In the genomic region with DNA sequence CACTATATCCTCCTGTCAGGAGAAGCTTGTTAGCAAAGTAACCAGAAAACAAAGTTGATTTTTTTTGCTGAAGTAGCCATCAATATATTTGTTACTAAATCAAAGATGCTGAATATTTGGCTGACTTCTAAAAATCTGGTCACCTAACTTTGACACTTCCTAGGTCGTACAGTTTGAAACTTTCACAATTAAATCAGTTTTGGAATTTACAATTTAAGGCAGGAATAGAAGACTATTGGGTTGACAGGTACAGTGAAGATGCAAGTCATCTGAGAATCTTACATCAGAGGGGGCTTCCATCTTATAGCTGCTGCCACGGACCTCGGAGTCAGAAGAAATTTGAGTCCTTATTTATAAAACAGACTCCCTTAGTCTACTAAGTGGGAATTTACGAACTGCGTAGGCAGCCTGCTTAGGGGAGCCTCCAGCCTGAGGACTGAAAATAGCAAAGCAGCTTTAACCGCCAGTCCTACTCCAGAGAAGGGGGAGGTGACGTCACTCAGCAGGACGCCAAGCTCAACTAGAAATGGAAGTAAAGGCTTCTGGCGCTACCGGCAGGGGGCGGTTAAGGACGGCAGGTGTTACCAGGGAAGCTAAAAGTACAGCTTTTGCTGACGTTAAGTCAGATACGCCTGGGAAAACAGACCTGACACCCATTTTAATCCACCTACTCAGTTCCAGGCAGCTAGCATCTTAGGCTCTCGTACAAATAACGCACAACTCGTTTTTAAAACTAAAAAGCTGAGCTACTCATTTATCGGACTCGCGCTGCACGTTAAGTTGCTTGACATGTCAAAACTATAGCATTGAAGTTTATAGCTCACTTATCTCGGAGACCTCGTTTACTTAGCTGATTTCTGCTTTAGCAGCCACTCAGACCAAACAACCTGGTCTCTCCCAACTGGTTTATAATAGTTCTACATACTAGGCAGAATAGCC, we compare ENCODE assay signal across 1 cellular context.
TF ChIP-seq lines count a peak whose summit lies in the region.

No MANE protein-coding gene starts in this region.

TF ChIP-seq in K562, 482 proteins besides CTCF, POLR2A, EP300 and RAD21 (continued from another document and continues in another):
- TF ChIP-seq, protein P1, sequence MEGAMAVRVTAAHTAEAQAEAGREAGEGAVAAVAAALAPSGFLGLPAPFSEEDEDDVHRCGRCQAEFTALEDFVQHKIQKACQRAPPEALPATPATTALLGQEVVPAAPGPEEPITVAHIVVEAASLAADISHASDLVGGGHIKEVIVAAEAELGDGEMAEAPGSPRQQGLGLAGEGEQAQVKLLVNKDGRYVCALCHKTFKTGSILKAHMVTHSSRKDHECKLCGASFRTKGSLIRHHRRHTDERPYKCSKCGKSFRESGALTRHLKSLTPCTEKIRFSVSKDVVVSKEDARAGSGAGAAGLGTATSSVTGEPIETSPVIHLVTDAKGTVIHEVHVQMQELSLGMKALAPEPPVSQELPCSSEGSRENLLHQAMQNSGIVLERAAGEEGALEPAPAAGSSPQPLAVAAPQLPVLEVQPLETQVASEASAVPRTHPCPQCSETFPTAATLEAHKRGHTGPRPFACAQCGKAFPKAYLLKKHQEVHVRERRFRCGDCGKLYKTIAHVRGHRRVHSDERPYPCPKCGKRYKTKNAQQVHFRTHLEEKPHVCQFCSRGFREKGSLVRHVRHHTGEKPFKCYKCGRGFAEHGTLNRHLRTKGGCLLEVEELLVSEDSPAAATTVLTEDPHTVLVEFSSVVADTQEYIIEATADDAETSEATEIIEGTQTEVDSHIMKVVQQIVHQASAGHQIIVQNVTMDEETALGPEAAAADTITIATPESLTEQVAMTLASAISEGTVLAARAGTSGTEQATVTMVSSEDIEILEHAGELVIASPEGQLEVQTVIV (CRISPR knock-in tag; IDR thresholded peaks at IDR 0.05; ENCODE audit: borderline replicate concordance) = no peak; the same call in 1 of the 2 replicates
- TF ChIP-seq, protein P2, sequence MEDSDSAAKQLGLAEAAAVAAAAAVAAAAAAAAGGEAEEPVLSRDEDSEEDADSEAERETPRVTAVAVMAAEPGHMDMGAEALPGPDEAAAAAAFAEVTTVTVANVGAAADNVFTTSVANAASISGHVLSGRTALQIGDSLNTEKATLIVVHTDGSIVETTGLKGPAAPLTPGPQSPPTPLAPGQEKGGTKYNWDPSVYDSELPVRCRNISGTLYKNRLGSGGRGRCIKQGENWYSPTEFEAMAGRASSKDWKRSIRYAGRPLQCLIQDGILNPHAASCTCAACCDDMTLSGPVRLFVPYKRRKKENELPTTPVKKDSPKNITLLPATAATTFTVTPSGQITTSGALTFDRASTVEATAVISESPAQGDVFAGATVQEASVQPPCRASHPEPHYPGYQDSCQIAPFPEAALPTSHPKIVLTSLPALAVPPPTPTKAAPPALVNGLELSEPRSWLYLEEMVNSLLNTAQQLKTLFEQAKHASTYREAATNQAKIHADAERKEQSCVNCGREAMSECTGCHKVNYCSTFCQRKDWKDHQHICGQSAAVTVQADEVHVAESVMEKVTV (CRISPR knock-in tag; IDR thresholded peaks at IDR 0.05) = peak; percentile 45; the same call in 1 of the 2 replicates
- TF ChIP-seq ZNF583 (CRISPR knock-in tag; IDR thresholded peaks at IDR 0.05) (no peak; the same call in 1 of the 2 replicates), SIX5 (IDR thresholded peaks at IDR 0.05; ENCODE audit: borderline replicate concordance in 1 of 2, insufficient read depth in 1 of 2, low read depth in 1 of 2, low read length in 2 of 2) (no peak), FIP1L1 (IDR thresholded peaks at IDR 0.05; ENCODE audit: low read depth, low read length, poor library complexity, severe bottlenecking) (peak; percentile 40), LARP7 (IDR thresholded peaks at IDR 0.05) (0 out of 2 replicates have a peak, but pooled peaks have one; percentile 78), CHD4 (IDR thresholded peaks at IDR 0.05; ENCODE audit: insufficient read depth, insufficient replicate concordance, low read depth, low read length, poor library complexity, severe bottlenecking) (no peak), STAT5A (IDR thresholded peaks at IDR 0.05; ENCODE audit: borderline replicate concordance, low read length) (no peak), MCM7 (IDR thresholded peaks at IDR 0.05) (no peak), RBM14 (IDR thresholded peaks at IDR 0.05; ENCODE audit: borderline replicate concordance, insufficient read depth, low read depth, low read length) (no peak), RBM22 (IDR thresholded peaks at IDR 0.05; ENCODE audit: low read depth, low read length, poor library complexity, severe bottlenecking) (no peak), ILK (tag; IDR thresholded peaks at IDR 0.05; ENCODE audit: borderline replicate concordance, low read depth) (no peak), SRSF1 (IDR thresholded peaks at IDR 0.05; ENCODE audit: low read depth, low read length) (no peak), ZNF76 (CRISPR knock-in tag; IDR thresholded peaks at IDR 0.05; ENCODE audit: borderline replicate concordance) (0 out of 2 replicates have a peak, but pooled peaks have one; percentile 12), SUPT5H (IDR thresholded peaks at IDR 0.05) (no peak; the same call in none of the 2 replicates), NCOA1 (IDR thresholded peaks at IDR 0.05; ENCODE audit: low read depth) (no peak), BRCA1 (IDR thresholded peaks at IDR 0.05) (no peak), BRCA1 (CRISPR knock-in tag; IDR thresholded peaks at IDR 0.05) (no peak), RBM25 (IDR thresholded peaks at IDR 0.05; ENCODE audit: low read depth, low read length, severe bottlenecking) (no peak), NRF1 (conservative IDR thresholded peaks at IDR 0.05 in 1 of 2, IDR thresholded peaks at IDR 0.05 in 1 of 2) (peak in 1 of 2 experiments; percentile 51; a peak in 3 of 4 replicates), NFIC (IDR thresholded peaks at IDR 0.05) (peak; percentile 33; the same call in 1 of the 2 replicates), ZSCAN32 (CRISPR knock-in tag; IDR thresholded peaks at IDR 0.05) (peak; percentile 62), ETS2 (tag; IDR thresholded peaks at IDR 0.05; ENCODE audit: borderline replicate concordance, poor library complexity, severe bottlenecking) (no peak), PHB2 (IDR thresholded peaks at IDR 0.05; ENCODE audit: low read depth) (no peak)
- TF ChIP-seq, protein P3, sequence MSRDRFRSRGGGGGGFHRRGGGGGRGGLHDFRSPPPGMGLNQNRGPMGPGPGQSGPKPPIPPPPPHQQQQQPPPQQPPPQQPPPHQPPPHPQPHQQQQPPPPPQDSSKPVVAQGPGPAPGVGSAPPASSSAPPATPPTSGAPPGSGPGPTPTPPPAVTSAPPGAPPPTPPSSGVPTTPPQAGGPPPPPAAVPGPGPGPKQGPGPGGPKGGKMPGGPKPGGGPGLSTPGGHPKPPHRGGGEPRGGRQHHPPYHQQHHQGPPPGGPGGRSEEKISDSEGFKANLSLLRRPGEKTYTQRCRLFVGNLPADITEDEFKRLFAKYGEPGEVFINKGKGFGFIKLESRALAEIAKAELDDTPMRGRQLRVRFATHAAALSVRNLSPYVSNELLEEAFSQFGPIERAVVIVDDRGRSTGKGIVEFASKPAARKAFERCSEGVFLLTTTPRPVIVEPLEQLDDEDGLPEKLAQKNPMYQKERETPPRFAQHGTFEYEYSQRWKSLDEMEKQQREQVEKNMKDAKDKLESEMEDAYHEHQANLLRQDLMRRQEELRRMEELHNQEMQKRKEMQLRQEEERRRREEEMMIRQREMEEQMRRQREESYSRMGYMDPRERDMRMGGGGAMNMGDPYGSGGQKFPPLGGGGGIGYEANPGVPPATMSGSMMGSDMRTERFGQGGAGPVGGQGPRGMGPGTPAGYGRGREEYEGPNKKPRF (IDR thresholded peaks at IDR 0.05; ENCODE audit: low read depth, low read length) = peak; percentile 76
- TF ChIP-seq, protein P4, sequence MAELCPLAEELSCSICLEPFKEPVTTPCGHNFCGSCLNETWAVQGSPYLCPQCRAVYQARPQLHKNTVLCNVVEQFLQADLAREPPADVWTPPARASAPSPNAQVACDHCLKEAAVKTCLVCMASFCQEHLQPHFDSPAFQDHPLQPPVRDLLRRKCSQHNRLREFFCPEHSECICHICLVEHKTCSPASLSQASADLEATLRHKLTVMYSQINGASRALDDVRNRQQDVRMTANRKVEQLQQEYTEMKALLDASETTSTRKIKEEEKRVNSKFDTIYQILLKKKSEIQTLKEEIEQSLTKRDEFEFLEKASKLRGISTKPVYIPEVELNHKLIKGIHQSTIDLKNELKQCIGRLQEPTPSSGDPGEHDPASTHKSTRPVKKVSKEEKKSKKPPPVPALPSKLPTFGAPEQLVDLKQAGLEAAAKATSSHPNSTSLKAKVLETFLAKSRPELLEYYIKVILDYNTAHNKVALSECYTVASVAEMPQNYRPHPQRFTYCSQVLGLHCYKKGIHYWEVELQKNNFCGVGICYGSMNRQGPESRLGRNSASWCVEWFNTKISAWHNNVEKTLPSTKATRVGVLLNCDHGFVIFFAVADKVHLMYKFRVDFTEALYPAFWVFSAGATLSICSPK (IDR thresholded peaks at IDR 0.05; ENCODE audit: borderline replicate concordance) = 0 out of 2 replicates have a peak, but pooled peaks have one; percentile 15
- TF ChIP-seq, protein P5, sequence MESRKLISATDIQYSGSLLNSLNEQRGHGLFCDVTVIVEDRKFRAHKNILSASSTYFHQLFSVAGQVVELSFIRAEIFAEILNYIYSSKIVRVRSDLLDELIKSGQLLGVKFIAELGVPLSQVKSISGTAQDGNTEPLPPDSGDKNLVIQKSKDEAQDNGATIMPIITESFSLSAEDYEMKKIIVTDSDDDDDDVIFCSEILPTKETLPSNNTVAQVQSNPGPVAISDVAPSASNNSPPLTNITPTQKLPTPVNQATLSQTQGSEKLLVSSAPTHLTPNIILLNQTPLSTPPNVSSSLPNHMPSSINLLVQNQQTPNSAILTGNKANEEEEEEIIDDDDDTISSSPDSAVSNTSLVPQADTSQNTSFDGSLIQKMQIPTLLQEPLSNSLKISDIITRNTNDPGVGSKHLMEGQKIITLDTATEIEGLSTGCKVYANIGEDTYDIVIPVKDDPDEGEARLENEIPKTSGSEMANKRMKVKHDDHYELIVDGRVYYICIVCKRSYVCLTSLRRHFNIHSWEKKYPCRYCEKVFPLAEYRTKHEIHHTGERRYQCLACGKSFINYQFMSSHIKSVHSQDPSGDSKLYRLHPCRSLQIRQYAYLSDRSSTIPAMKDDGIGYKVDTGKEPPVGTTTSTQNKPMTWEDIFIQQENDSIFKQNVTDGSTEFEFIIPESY (CRISPR knock-in tag; IDR thresholded peaks at IDR 0.05) = peak; percentile 60
- TF ChIP-seq, protein P6, sequence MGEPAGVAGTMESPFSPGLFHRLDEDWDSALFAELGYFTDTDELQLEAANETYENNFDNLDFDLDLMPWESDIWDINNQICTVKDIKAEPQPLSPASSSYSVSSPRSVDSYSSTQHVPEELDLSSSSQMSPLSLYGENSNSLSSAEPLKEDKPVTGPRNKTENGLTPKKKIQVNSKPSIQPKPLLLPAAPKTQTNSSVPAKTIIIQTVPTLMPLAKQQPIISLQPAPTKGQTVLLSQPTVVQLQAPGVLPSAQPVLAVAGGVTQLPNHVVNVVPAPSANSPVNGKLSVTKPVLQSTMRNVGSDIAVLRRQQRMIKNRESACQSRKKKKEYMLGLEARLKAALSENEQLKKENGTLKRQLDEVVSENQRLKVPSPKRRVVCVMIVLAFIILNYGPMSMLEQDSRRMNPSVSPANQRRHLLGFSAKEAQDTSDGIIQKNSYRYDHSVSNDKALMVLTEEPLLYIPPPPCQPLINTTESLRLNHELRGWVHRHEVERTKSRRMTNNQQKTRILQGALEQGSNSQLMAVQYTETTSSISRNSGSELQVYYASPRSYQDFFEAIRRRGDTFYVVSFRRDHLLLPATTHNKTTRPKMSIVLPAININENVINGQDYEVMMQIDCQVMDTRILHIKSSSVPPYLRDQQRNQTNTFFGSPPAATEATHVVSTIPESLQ (CRISPR knock-in tag; IDR thresholded peaks at IDR 0.05) = no peak
- TF ChIP-seq, protein P7, sequence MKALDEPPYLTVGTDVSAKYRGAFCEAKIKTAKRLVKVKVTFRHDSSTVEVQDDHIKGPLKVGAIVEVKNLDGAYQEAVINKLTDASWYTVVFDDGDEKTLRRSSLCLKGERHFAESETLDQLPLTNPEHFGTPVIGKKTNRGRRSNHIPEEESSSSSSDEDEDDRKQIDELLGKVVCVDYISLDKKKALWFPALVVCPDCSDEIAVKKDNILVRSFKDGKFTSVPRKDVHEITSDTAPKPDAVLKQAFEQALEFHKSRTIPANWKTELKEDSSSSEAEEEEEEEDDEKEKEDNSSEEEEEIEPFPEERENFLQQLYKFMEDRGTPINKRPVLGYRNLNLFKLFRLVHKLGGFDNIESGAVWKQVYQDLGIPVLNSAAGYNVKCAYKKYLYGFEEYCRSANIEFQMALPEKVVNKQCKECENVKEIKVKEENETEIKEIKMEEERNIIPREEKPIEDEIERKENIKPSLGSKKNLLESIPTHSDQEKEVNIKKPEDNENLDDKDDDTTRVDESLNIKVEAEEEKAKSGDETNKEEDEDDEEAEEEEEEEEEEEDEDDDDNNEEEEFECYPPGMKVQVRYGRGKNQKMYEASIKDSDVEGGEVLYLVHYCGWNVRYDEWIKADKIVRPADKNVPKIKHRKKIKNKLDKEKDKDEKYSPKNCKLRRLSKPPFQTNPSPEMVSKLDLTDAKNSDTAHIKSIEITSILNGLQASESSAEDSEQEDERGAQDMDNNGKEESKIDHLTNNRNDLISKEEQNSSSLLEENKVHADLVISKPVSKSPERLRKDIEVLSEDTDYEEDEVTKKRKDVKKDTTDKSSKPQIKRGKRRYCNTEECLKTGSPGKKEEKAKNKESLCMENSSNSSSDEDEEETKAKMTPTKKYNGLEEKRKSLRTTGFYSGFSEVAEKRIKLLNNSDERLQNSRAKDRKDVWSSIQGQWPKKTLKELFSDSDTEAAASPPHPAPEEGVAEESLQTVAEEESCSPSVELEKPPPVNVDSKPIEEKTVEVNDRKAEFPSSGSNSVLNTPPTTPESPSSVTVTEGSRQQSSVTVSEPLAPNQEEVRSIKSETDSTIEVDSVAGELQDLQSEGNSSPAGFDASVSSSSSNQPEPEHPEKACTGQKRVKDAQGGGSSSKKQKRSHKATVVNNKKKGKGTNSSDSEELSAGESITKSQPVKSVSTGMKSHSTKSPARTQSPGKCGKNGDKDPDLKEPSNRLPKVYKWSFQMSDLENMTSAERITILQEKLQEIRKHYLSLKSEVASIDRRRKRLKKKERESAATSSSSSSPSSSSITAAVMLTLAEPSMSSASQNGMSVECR (CRISPR knock-in tag; IDR thresholded peaks at IDR 0.05) = no peak; the same call in 1 of the 2 replicates
- TF ChIP-seq, protein P8, sequence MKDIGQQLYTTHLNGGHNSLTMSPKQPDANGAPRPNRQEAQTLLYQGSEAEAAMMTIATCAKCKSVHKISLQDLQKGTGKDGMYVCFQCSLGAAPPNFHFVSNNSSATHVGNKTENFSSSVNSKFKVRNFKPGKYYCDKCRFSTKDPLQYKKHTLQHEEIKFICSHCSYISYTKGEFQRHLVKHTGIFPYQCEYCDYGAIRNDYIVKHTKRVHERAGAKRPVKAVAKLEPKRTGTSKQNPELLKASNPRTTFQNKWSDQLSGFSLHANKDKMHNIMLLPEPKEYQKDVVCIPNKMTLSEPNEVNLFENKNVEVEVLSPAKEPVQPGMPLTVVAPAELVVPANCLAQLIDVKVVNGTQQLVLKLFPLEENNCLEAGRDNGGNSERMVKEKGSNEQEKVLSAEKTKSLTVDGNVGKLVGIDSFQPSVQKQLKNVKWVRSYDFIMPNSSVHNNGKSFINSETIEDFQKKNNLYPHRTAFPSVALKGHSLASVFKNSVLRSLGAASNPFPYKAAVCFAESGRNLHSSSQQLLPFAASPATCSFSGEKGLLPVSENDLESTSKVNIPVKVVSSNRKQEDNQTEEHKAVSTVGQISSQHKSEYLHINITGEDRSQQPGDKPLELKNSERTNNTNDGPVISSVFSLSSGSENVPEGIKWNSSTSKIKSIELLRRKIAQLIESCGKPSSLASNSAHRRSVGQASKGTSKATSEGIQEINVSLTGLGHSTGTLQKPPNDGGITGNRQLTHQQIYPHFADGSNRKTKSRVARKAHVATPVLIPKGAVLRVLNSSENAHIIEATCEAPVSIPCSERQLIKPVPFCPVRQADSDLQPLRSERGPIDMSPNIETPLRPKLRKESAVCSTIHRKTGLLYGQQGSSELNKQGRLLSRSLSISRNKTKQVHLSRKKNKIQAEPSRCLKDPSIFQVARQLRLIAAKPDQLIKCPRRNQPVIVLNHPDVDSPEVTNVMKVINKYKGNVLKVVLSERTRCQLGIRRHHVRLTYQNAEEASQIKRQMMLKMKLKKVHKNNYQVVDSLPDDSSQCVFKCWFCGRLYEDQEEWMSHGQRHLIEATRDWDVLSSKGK (CRISPR knock-in tag; IDR thresholded peaks at IDR 0.05) = no peak
